Comparison of ENCODE assay signal across 29 cellular contexts in genomic region chr1:200658037-200658808, GRCh38. TPM values are rescaled to one million over a fixed set of nuclear protein-coding genes. Genes with fewer than 3 reads are reported as not detected.
"Had no signal": no experiment of that assay in that cellular context is flagged by ENCODE, and none has a peak within 500 bp of the region (broad histone marks: within the 10 kb centered on the region; RNA-seq: fewer than 3 reads in every experiment).

No MANE protein-coding gene starts in this region.

- H3K27ac Mint-ChIP-seq: activated B cell treated with CpG ODN at 0.5 μM for 24 hours; activated CD8-positive, alpha-beta memory T cell treated with anti-CD3 and anti-CD28 coated beads, Interleukin-2, amount 10 ng/mL, durations not matched to agents 7 days and 5 days; activated CD8-positive, alpha-beta T cell treated with anti-CD3 and anti-CD28 coated beads, Interleukin-2, amount 10 ng/mL, durations not matched to agents 7 days and 5 days; activated naive CD8-positive, alpha-beta T cell treated with anti-CD3 and anti-CD28 coated beads, Interleukin-2, amount 10 ng/mL, durations not matched to agents 7 days and 5 days; memory B cell; stimulated activated naive B cell treated with anti-CD40 and anti-IgM and Interleukin-4, amounts not matched to agents 10 μg/mL and 1 μg/mL and 100 μg/mL, for 72 hours had no signal

- H3K27me3 Mint-ChIP-seq: activated B cell treated with CpG ODN at 0.5 μM for 24 hours; activated CD8-positive, alpha-beta memory T cell treated with anti-CD3 and anti-CD28 coated beads, Interleukin-2, amount 10 ng/mL, durations not matched to agents 7 days and 5 days; activated naive CD8-positive, alpha-beta T cell treated with anti-CD3 and anti-CD28 coated beads, Interleukin-2, amount 10 ng/mL, durations not matched to agents 7 days and 5 days; memory B cell; naive thymus-derived CD4-positive, alpha-beta T cell; stimulated activated naive B cell treated with anti-CD40 and anti-IgM and Interleukin-4, amounts not matched to agents 10 μg/mL and 1 μg/mL and 100 μg/mL, for 72 hours; T-cell had no signal

- DNase-seq: activated B cell treated with CpG ODN at 0.5 μM for 24 hours; activated CD4-positive, alpha-beta T cell treated with anti-CD3 and anti-CD28 coated beads, Interleukin-2, amount 50 U/mL, for 1 hour; activated CD8-positive, alpha-beta memory T cell treated with anti-CD3 and anti-CD28 coated beads, Interleukin-2, amount 10 ng/mL, durations not matched to agents 7 days and 5 days; activated CD8-positive, alpha-beta T cell treated with anti-CD3 and anti-CD28 coated beads, Interleukin-2, amount 10 ng/mL, durations not matched to agents 7 days and 5 days; activated effector memory CD4-positive, alpha-beta T cell treated with Interleukin-2 at 50 U/mL for 16 hours; activated naive CD4-positive, alpha-beta T cell treated with Interleukin-2 at 50 U/mL for 16 hours; activated naive CD8-positive, alpha-beta T cell treated with anti-CD3 and anti-CD28 coated beads, Interleukin-2, amount 10 ng/mL, durations not matched to agents 7 days and 5 days; amygdala; cerebellar nuclear complex; colonic mucosa; effector CD8-positive, alpha-beta T cell; hippocampal formation; kidney; left colon; midbrain; naive thymus-derived CD4-positive, alpha-beta T cell; pancreas; retina; sigmoid colon; small intestine; stimulated activated CD4-positive, alpha-beta T cell treated with anti-CD3 and anti-CD28 coated beads, Interleukin-1b, Interleukin-23, amount 100 ng/mL, for 48 hours; stimulated activated CD4-positive, alpha-beta T cell treated with anti-CD3 and anti-CD28 coated beads, Interleukin-4, amount 100 ng/mL, for 4 hours; stimulated activated CD8-positive, alpha-beta memory T cell treated with anti-CD3 and anti-CD28 coated beads, Interleukin-4, amount 100 ng/mL, for 48 hours; stimulated activated naive B cell treated with anti-CD40 and anti-IgM and Interleukin-4, amounts not matched to agents 10 μg/mL and 1 μg/mL and 100 μg/mL, for 72 hours; T-cell; tibial artery had no signal

- H3K9me3 ChIP-seq: colonic mucosa, pancreas, prostate gland, sigmoid colon, suprapubic skin, tibial artery had no signal

- H3K4me1 ChIP-seq: colonic mucosa, prostate gland had no signal

- H3K27me3 ChIP-seq: colonic mucosa, pancreas, sigmoid colon, suprapubic skin, tibial artery had no signal

- H3K4me3 ChIP-seq: colonic mucosa, pancreas, prostate gland, sigmoid colon, suprapubic skin, tibial artery had no signal

- H3K9me3 Mint-ChIP-seq: activated B cell treated with CpG ODN at 0.5 μM for 24 hours; activated naive CD8-positive, alpha-beta T cell treated with anti-CD3 and anti-CD28 coated beads, Interleukin-2, amount 10 ng/mL, durations not matched to agents 7 days and 5 days; memory B cell; stimulated activated naive B cell treated with anti-CD40 and anti-IgM and Interleukin-4, amounts not matched to agents 10 μg/mL and 1 μg/mL and 100 μg/mL, for 72 hours; T-cell had no signal

- H3K27ac ChIP-seq: colonic mucosa, pancreas, prostate gland, sigmoid colon, suprapubic skin, tibial artery had no signal

- H3K36me3 ChIP-seq: colonic mucosa had no signal

- H3K4me3 Mint-ChIP-seq: activated B cell treated with CpG ODN at 0.5 μM for 24 hours; activated CD8-positive, alpha-beta memory T cell treated with anti-CD3 and anti-CD28 coated beads, Interleukin-2, amount 10 ng/mL, durations not matched to agents 7 days and 5 days; activated CD8-positive, alpha-beta T cell treated with anti-CD3 and anti-CD28 coated beads, Interleukin-2, amount 10 ng/mL, durations not matched to agents 7 days and 5 days; activated naive CD8-positive, alpha-beta T cell treated with anti-CD3 and anti-CD28 coated beads, Interleukin-2, amount 10 ng/mL, durations not matched to agents 7 days and 5 days; memory B cell; naive thymus-derived CD4-positive, alpha-beta T cell; stimulated activated naive B cell treated with anti-CD40 and anti-IgM and Interleukin-4, amounts not matched to agents 10 μg/mL and 1 μg/mL and 100 μg/mL, for 72 hours; T-cell had no signal

RNA-seq across cellular contexts. Expression of gene KIF14, which starts 37.7 kb away (rescaled TPM):
- polyA plus RNA-seq: naive thymus-derived CD4-positive, alpha-beta T cell had no signal
